Comparison of ENCODE assay signal across 8 cellular contexts in the genomic region with DNA sequence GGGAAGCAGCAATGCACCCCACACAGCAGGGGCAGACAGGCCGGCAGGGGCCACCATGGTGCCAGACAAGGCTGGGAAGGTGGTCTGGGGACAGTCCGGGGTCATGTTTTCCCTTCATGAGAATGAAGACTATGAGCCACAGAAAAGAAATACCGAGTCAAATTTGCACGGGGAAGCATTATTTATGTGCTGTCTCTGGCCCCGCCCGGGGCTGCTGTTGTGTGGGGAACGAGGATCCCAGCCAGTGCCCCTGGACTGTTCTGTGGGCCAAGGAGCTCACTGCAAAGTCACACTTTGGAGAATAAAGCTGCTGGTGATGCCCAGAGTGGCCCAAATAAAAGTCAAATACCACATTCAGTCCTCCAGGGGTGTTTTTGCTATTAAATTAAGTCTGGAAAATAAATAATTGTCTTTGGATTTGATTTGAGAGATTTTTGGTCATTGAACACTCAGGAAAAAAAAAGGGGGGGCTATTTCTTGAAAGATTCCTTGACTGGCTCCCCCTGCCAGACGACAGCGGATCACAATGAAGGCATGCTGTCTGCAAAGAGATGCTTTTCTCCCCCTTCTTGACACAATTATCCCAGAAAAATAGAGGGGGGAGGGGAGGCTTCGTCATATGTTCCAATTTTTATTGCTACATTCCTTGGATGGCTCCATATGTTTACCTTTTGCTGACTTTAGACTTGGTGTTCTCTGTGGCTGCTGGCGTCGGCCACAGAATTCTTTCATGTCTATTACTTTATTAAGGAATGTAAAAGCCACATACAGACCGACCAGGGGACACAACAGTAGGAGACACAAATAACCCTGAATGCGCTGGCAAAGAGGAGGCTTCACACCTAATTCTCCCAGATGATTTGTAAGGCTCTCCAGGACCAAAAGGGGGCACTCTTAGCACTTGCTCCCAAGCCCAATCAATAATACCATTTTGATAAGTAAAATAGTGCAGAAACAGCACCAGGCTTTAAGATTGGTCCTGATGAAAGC. TPM values are rescaled to one million over a fixed set of nuclear protein-coding genes. Genes with fewer than 3 reads are reported as not detected.
DNase-seq lines count a peak whose midpoint lies in the region; ATAC-seq and TF ChIP-seq lines count a peak whose summit lies in the region.

No MANE protein-coding gene starts in this region.

- H3K4me1 ChIP-seq in Caco-2 (peaks cover 29% of the 10 kb centered on the region), RWPE2 (ENCODE audit: insufficient read depth, poor library complexity, severe bottlenecking) (no peaks in the 10 kb centered on the region), foreskin keratinocyte (no peaks in the 10 kb centered on the region), testis (no peaks in the 10 kb centered on the region)

- peak; percentile 62 to 67 for DNase-seq in Caco-2
- DNase-seq in HFF-Myc (ENCODE audit: extremely low read depth, low read depth) = peak; percentile 19
- DNase-seq in RWPE2 (ENCODE audit: low spot score) = no peak
- DNase-seq in foreskin keratinocyte = no peak
- peak; percentile 25 for DNase-seq in testis
- no peak for DNase-seq in stimulated activated CD4-positive, alpha-beta T cell treated with anti-CD3 and anti-CD28 coated beads, Interleukin-2, amount 100 ng/mL, for 24 hours

- no peaks in the 10 kb centered on the region for H3K27me3 Mint-ChIP-seq in Caco-2 (ENCODE audit: insufficient read depth, unreplicated experiment)

- ATAC-seq in RWPE2 (ENCODE audit: low read depth) (no peak; the same call in 2 of the 3 replicates), foreskin keratinocyte (no peak), HG02840 (IDR thresholded peaks at IDR 0.05; ENCODE audit: low FRiP score, unreplicated experiment) (no peak), HG03135 (IDR thresholded peaks at IDR 0.05; ENCODE audit: unreplicated experiment) (no peak)

- WGBS in testis, 2 donors = 47 to 67% methylated on average over 14 of the region's 14 CpGs

- intact Hi-C loops in Caco-2 (cut with micrococcal nuclease; ENCODE audit: unreplicated experiment) (loop anchor here (1.0 kb wide), 4 partner anchors 50 to 352 kb away; no protein-coding TSS in a partner anchor), testis (cut with DNase I; ENCODE audit: low total_unique reads) (no loop called here)

- H3K9me3 ChIP-seq in Caco-2 (no peaks in the 10 kb centered on the region), RWPE2 (ENCODE audit: severe bottlenecking) (no peaks in the 10 kb centered on the region), testis (no peaks in the 10 kb centered on the region)

- H3K27ac Mint-ChIP-seq in Caco-2 (ENCODE audit: unreplicated experiment) = no peak overlapping the region

- no peaks in the 10 kb centered on the region for H3K36me3 Mint-ChIP-seq in Caco-2 (ENCODE audit: insufficient read depth, unreplicated experiment)

- no peak overlapping the region for H3K4me3 ChIP-seq in Caco-2 (ENCODE audit: low read depth, low read length)
- no peak overlapping the region for H3K4me3 ChIP-seq in HFF-Myc (replicated peaks; ENCODE audit: low read depth, low read length)
- H3K4me3 ChIP-seq in RWPE2 (ENCODE audit: severe bottlenecking) = no peak overlapping the region
- H3K4me3 ChIP-seq in testis = no peak overlapping the region

- H3K27me3 ChIP-seq in Caco-2 (replicated peaks; ENCODE audit: control insufficient read depth, insufficient read depth, low read length) (no peaks in the 10 kb centered on the region), RWPE2 (ENCODE audit: insufficient read depth, poor library complexity, severe bottlenecking) (peaks cover 9% of the 10 kb centered on the region), foreskin keratinocyte (no peaks in the 10 kb centered on the region), testis (no peaks in the 10 kb centered on the region)

- POLR2A ChIA-PET in Caco-2 (lab: Charles Lee) = no interaction called here

- H3K36me3 ChIP-seq in Caco-2 (ENCODE audit: control insufficient read depth, insufficient read depth, low read length) = no peaks in the 10 kb centered on the region
- H3K36me3 ChIP-seq in RWPE2 (ENCODE audit: low read depth) = no peaks in the 10 kb centered on the region
- no peaks in the 10 kb centered on the region for H3K36me3 ChIP-seq in testis (ENCODE audit: low read depth, missing control alignments)

- CTCF ChIA-PET in Caco-2 (lab: Charles Lee) = interaction anchor here (1.1 kb wide), 1 partner anchor 17 kb away, joined by 3 read pairs; no protein-coding TSS in a partner anchor

- no peaks in the 10 kb centered on the region for H3K9me3 Mint-ChIP-seq in Caco-2 (ENCODE audit: unreplicated experiment)

- peak; percentile 63 to 66 for TF ChIP-seq CTCF in Caco-2 (IDR thresholded peaks at IDR 0.05; ENCODE audit: insufficient read depth in 1 of 2, low read depth in 1 of 2, low read length in 1 of 2, severe bottlenecking in 1 of 2, unreplicated experiment in 1 of 2)
- peak; percentile 58 for TF ChIP-seq CTCF in HFF-Myc (IDR thresholded peaks at IDR 0.05; ENCODE audit: low read depth, low read length, missing control alignments)
- peak; percentile 57 for TF ChIP-seq CTCF in RWPE2 (IDR thresholded peaks at IDR 0.05; ENCODE audit: poor library complexity, severe bottlenecking)
- TF ChIP-seq CTCF in foreskin keratinocyte (conservative IDR thresholded peaks at IDR 0.05) = peak; percentile 51
- TF ChIP-seq CTCF in testis (IDR thresholded peaks at IDR 0.05) = peak in 1 of 3 experiments; percentile 14

- H3K27ac ChIP-seq in RWPE2 (ENCODE audit: poor library complexity, severe bottlenecking) (no peak overlapping the region), foreskin keratinocyte (no peak overlapping the region), testis (no peak overlapping the region)

- no TSS peak for BruUV-seq in Caco-2 (replicated peaks; lab: Mats Ljungman, UMichigan)

- TF ChIP-seq POLR2A in testis (IDR thresholded peaks at IDR 0.05) = no peak

- H3K4me3 Mint-ChIP-seq in Caco-2 (ENCODE audit: unreplicated experiment) = no peak overlapping the region

- peaks cover 8% of the 10 kb centered on the region for H3K4me1 Mint-ChIP-seq in Caco-2 (ENCODE audit: low read depth, unreplicated experiment)

RNA-seq across cellular contexts. Expression of a gene that starts 27.1 kb away (rescaled TPM):
- total RNA-seq in Caco-2 (2022) (0.34 and 0.37 TPM in 2 replicates), foreskin keratinocyte (not detected in 2 replicates), testis (1 to 10 TPM; 3.7 to 5.1 TPM)
- polyA plus RNA-seq in foreskin keratinocyte (not detected in 2 replicates), testis (ENCODE audit: insufficient read depth, low read depth, low replicate concordance) (11.4 TPM)

Comparison
In these comparisons a context has a peak if more than half of its experiments do, and no peak if none do; other contexts are left out.
1. DNase-seq: peak in Caco-2 (2 of 2), HFF-Myc (single experiment) and testis (single experiment); none in RWPE2 (single experiment), foreskin keratinocyte (0 of 2) and stimulated activated CD4-positive, alpha-beta T cell treated with anti-CD3 and anti-CD28 coated beads, Interleukin-2, amount 100 ng/mL, for 24 hours (0 of 2).